Comparison of ENCODE assay signal across 8 cellular contexts in genomic region chr10:72272689-72273409, GRCh38. TPM values are rescaled to one million over a fixed set of nuclear protein-coding genes. Genes with fewer than 3 reads are reported as not detected.
DNase-seq lines count a peak whose midpoint lies in the region; ATAC-seq and TF ChIP-seq lines count a peak whose summit lies in the region.

No MANE protein-coding gene starts in this region.

- H3K9me3 ChIP-seq in AG04450 (ENCODE audit: control insufficient read depth, insufficient read depth, low read length) (peaks cover 11% of the 10 kb centered on the region; the same call in 1 of the 2 replicates), aorta (ENCODE audit: control insufficient read depth, low read length) (no peaks in the 10 kb centered on the region)
- H3K9me3 ChIP-seq in naive thymus-derived CD4-positive, alpha-beta T cell (ENCODE audit: control insufficient read depth in 2 of 3, low read length in 3 of 3) = no peaks in the 10 kb centered on the region

- peaks cover 0 to 34% (median 11%) of the 10 kb centered on the region in 3 experiments for H3K36me3 ChIP-seq in naive thymus-derived CD4-positive, alpha-beta T cell (ENCODE audit: control insufficient read depth in 2 of 3, insufficient read depth in 3 of 3, low read length in 3 of 3)
- H3K36me3 ChIP-seq in aorta (ENCODE audit: control insufficient read depth in 1 of 2, insufficient read depth in 2 of 2, low read length in 1 of 2) = no peaks in the 10 kb centered on the region

- H3K4me1 ChIP-seq in naive thymus-derived CD4-positive, alpha-beta T cell (ENCODE audit: control insufficient read depth in 2 of 2, insufficient read depth in 2 of 2, low read length in 2 of 2) = peaks cover 9 to 20% of the 10 kb centered on the region in 2 donors
- no peaks in the 10 kb centered on the region for H3K4me1 ChIP-seq in aorta (ENCODE audit: control insufficient read depth in 1 of 2, insufficient read depth in 2 of 2, low read length in 2 of 2)

- H3K9me3 Mint-ChIP-seq in naive thymus-derived CD4-positive, alpha-beta T cell = peaks cover 0 to 2% (median 0%) of the 10 kb centered on the region in 11 donors

- H3K4me3 ChIP-seq in AG04450 (ENCODE audit: low read depth, low read length) (peak overlapping the region; percentile 83), fibroblast of villous mesenchyme (ENCODE audit: low read depth, low read length) (peak overlapping the region; percentile 82), aorta (ENCODE audit: low read length in 2 of 2) (peak overlapping the region; percentile 36 to 37)
- H3K4me3 ChIP-seq in naive thymus-derived CD4-positive, alpha-beta T cell (ENCODE audit: low read length) = peak overlapping the region; percentile 95

- H3K4me3 Mint-ChIP-seq in naive thymus-derived CD4-positive, alpha-beta T cell = peak overlapping the region; percentile 97 to 100 (median 99)

- ATAC-seq in HG03097 (IDR thresholded peaks at IDR 0.05; ENCODE audit: low FRiP score, unreplicated experiment) (peak; percentile 25), aorta (ENCODE audit: low FRiP score) (peak; percentile 87)
- ATAC-seq in naive thymus-derived CD4-positive, alpha-beta T cell = no peak

- H3K27ac ChIP-seq in AG04450 (ENCODE audit: low read depth, low read length) = peak overlapping the region; percentile 99
- H3K27ac ChIP-seq in naive thymus-derived CD4-positive, alpha-beta T cell (ENCODE audit: low read depth, low read length) = peak overlapping the region; percentile 96
- H3K27ac ChIP-seq in aorta (ENCODE audit: low read depth in 1 of 2, low read length in 2 of 2) = peak overlapping the region in 1 of 2 donors; percentile 78

- H3K27me3 ChIP-seq in AG04450 (ENCODE audit: control insufficient read depth, insufficient read depth, low read length) (no peaks in the 10 kb centered on the region), aorta (ENCODE audit: control insufficient read depth in 1 of 2, insufficient read depth in 2 of 2, low read length in 1 of 2) (peaks cover 0 to 2% of the 10 kb centered on the region in 2 donors)
- H3K27me3 ChIP-seq in naive thymus-derived CD4-positive, alpha-beta T cell (ENCODE audit: control insufficient read depth in 2 of 2, insufficient read depth in 2 of 2, low read length in 2 of 2) = no peaks in the 10 kb centered on the region

- peaks cover 14 to 31% (median 22%) of the 10 kb centered on the region in 5 donors for H3K36me3 Mint-ChIP-seq in naive thymus-derived CD4-positive, alpha-beta T cell

- peak; percentile 94 for DNase-seq in AG04450 (ENCODE audit: low read depth, low spot score)
- peak; percentile 73 for DNase-seq in GM10248 (ENCODE audit: extremely low spot score)
- peak; percentile 69 to 89 for DNase-seq in NCI-H526 (lab: John Stamatoyannopoulos, UW)
- DNase-seq in activated naive CD4-positive, alpha-beta T cell treated with Interleukin-2 at 50 U/mL for 16 hours = peak; percentile 48
- peak; percentile 99 for DNase-seq in fibroblast of villous mesenchyme (ENCODE audit: low read depth)
- DNase-seq in naive thymus-derived CD4-positive, alpha-beta T cell = peak in 3 of 9 donors; percentile 12 to 61 (median 21)
- DNase-seq in aorta = peak; percentile 94 to 95

- no peak for TF ChIP-seq CTCF in AG04450 (IDR thresholded peaks at IDR 0.05; ENCODE audit: low read depth, low read length)
- TF ChIP-seq CTCF in GM10248 (IDR thresholded peaks at IDR 0.05; ENCODE audit: control extremely low read depth, extremely low read depth, low read depth, missing control alignments) = no peak
- no peak for TF ChIP-seq CTCF in fibroblast of villous mesenchyme (IDR thresholded peaks at IDR 0.05; ENCODE audit: insufficient read depth, low read depth, low read length)

- CTCF ChIA-PET in AG04450 (lab: Charles Lee) = no interaction called here
- CTCF ChIA-PET in GM10248 (lab: Yijun Ruan, JAX) = interaction anchor here (1.0 to 4.9 kb wide), 12 partner anchors 9 to 225 kb away, joined by 3 to 54 read pairs (median 6); no protein-coding TSS in a partner anchor
- CTCF ChIA-PET in naive thymus-derived CD4-positive, alpha-beta T cell (lab: Charles Lee) = interaction anchor here (1.1 to 6.4 kb wide), 6 partner anchors 11 to 63 kb away, joined by 3 to 69 read pairs (median 19); no protein-coding TSS in a partner anchor

- 3% methylated on average over 28 of the region's 28 CpGs for WGBS in aorta, 2 donors

- peaks cover 30 to 58% (median 51%) of the 10 kb centered on the region in 7 donors for H3K4me1 Mint-ChIP-seq in naive thymus-derived CD4-positive, alpha-beta T cell

- POLR2A ChIA-PET in AG04450 (lab: Yijun Ruan, JAX) = interaction anchor here (0.5 to 4.7 kb wide), 33 partner anchors 9 to 514 kb away, joined by 3 to 75 read pairs (median 5); partner anchors contain the start of genes ANAPC16, ASCC1, DNAJB12 and PSAP
- POLR2A ChIA-PET in GM10248 (lab: Yijun Ruan, JAX) = interaction anchor here (0.6 to 5.6 kb wide), 24 partner anchors 8 to 419 kb away, joined by 3 to 86 read pairs (median 5); partner anchors contain the start of gene MCU
- POLR2A ChIA-PET in naive thymus-derived CD4-positive, alpha-beta T cell (lab: Charles Lee) = interaction anchor here (0.9 to 10.1 kb wide), 13 partner anchors 13 to 136 kb away, joined by 3 to 219 read pairs (median 26); partner anchors contain the start of genes ANAPC16 and ASCC1

- no peaks in the 10 kb centered on the region for H3K27me3 Mint-ChIP-seq in naive thymus-derived CD4-positive, alpha-beta T cell

- intact Hi-C loops in naive thymus-derived CD4-positive, alpha-beta T cell (cut with micrococcal nuclease) = loop anchor here (1.0 to 5.0 kb wide), 12 partner anchors 12 to 419 kb away; partner anchors contain the start of genes ANAPC16 (in 1 of the 2), ASCC1 (in 1 of the 2) and MCU (in 1 of the 2)
- intact Hi-C loops in aorta (cut with DNase I) = loop anchor here (5.0 kb wide), 2 partner anchors 56 to 59 kb away; partner anchors contain the start of genes ANAPC16 (in 1 of the 2) and ASCC1 (in 1 of the 2)

- H3K27ac Mint-ChIP-seq in naive thymus-derived CD4-positive, alpha-beta T cell = peak overlapping the region; percentile 36 to 98 (median 94)

RNA-seq across cellular contexts. Expression of gene DDIT4, which starts 0.9 kb away (rescaled TPM):
- polyA plus RNA-seq in AG04450 (2011; rRNA removed) (103 and 120 TPM in 2 replicates), aorta (10 to 100 TPM; 55.9 to 96.5 TPM)
- polyA minus RNA-seq in AG04450 (2011; rRNA and poly(A)+ RNA removed) = 110 and 132 TPM in 2 replicates
- total RNA-seq in fibroblast of villous mesenchyme (88.5 and 325 TPM in 2 replicates), aorta (100 to 1,000 TPM; 104 to 126 TPM)
- total RNA-seq in naive thymus-derived CD4-positive, alpha-beta T cell = 100 to 1,000 TPM in 3 of 5 experiments, 10 to 100 TPM in 2; 25.4 to 335 (median 135) TPM
- polyA plus RNA-seq in naive thymus-derived CD4-positive, alpha-beta T cell = 100 to 1,000 TPM in 1 of 2 donors, 10 to 100 TPM in 1; 80.4 to 219 TPM

RNA-seq across cellular contexts. Expression of gene ASCC1, which starts 56.8 kb away (rescaled TPM):
- polyA plus RNA-seq in AG04450 (2011; rRNA removed) (36.3 and 43.7 TPM in 2 replicates), aorta (10 to 100 TPM; 19.7 to 22.3 TPM)
- 20.2 and 33.2 TPM in 2 replicates for polyA minus RNA-seq in AG04450 (2011; rRNA and poly(A)+ RNA removed)
- total RNA-seq in fibroblast of villous mesenchyme (32.5 and 41.0 TPM in 2 replicates), aorta (10 to 100 TPM; 23.3 to 32.3 TPM)
- 10 to 100 TPM; 19.4 to 33.1 (median 24.2) TPM for total RNA-seq in naive thymus-derived CD4-positive, alpha-beta T cell
- 10 to 100 TPM; 25.2 to 27.1 TPM for polyA plus RNA-seq in naive thymus-derived CD4-positive, alpha-beta T cell

RNA-seq across cellular contexts. Expression of gene ANAPC16, which starts 57.0 kb away (rescaled TPM):
- 51.1 and 67.0 TPM in 2 replicates for polyA plus RNA-seq in AG04450 (2011; rRNA removed)
- polyA minus RNA-seq in AG04450 (2011; rRNA and poly(A)+ RNA removed) = 11.9 and 16.6 TPM in 2 replicates
- 43.2 and 66.1 TPM in 2 replicates for total RNA-seq in fibroblast of villous mesenchyme
- 100 to 1,000 TPM in 3 of 5 experiments, 10 to 100 TPM in 2; 85.5 to 131 (median 105) TPM for total RNA-seq in naive thymus-derived CD4-positive, alpha-beta T cell
- 100 to 1,000 TPM; 318 to 445 TPM for polyA plus RNA-seq in naive thymus-derived CD4-positive, alpha-beta T cell
- total RNA-seq in aorta = 10 to 100 TPM; 70.7 to 75.7 TPM
- polyA plus RNA-seq in aorta = 100 to 1,000 TPM; 165 to 281 TPM

Comparison
In these comparisons a context has a peak if more than half of its experiments do, and no peak if none do; other contexts are left out.
1. H3K4me3 ChIP-seq: peak in every context shown above with its lines; median percentile 95 in naive thymus-derived CD4-positive, alpha-beta T cell; 83 in AG04450; 82 in fibroblast of villous mesenchyme; 36 in aorta.